6 cellular contexts compared by ENCODE assay signal in genomic region chr2:7182525-7182924, GRCh38.
"Had no signal": no experiment of that assay in that cellular context is flagged by ENCODE, and none has a peak within 500 bp of the region (broad histone marks: within the 10 kb centered on the region; RNA-seq: fewer than 3 reads in every experiment).

No MANE protein-coding gene starts in this region.

- DNase-seq: GDM1, GF-D8 had no signal

- FAIRE-seq: G401.6, GM12892, GM18507, GM19239 had no signal
